Comparison of ENCODE assay signal across 8 cellular contexts in the genomic region with DNA sequence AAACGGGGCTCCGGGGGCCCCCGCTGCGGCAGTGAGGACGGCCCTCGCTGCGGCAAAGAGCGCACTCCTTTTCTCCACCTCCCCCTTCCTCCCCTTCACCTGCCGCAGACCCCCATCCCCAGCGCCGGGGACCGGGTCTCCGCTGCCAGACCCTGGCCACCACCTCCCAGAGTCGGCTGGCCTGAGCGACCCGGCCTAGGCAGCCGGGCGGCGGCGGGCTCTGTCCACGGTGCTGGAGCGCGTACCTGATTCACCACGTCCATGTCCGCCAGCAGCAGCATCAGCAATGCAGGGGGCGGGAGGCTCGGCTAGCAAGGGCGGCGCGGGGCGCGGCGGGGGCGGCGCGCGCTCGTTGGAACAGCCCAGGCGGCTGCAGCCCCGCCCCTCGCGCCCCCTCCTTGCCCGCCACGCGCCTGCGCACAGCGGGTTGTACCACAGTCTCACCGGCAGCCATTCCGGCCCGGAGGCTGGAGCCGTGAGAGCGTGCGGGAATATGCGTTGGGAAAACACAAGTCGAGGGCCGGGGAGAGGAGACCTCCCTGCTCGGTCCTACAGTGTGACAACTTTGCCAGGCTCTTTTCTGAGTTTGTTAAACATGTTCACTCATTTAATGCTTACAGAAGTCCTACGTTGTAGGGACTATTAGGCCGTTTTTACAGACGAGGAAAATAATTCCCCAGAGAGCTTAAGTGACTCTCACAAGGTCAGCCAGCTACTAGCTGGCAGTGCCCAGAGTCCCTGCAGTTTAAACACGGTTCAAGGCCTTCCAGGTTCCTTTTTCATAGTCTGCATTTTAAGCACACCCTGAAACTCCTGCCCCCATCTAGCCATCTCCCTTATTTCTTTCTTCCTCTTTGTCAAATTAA. TPM values are rescaled to one million over a fixed set of nuclear protein-coding genes. Genes with fewer than 3 reads are reported as not detected.
DNase-seq lines count a peak whose midpoint lies in the region; ATAC-seq and TF ChIP-seq lines count a peak whose summit lies in the region.

A gene (minus strand): TSS at position 288 of the 866 bp plus-strand sequence. CDS start 7 bp downstream, at position 281.

- peak within 1 kb of the TSS; percentile 39 for H3K27ac ChIP-seq in C4-2B
- H3K27ac ChIP-seq in dorsolateral prefrontal cortex = peak within 1 kb of the TSS; percentile 66 to 96 (median 89)

- peak; percentile 92 for ATAC-seq in HG03457 (IDR thresholded peaks at IDR 0.05; ENCODE audit: unreplicated experiment)

- CTCF ChIA-PET in activated CD4-positive, alpha-beta memory T cell treated with anti-CD3 and anti-CD28 coated beads, Interleukin-2, amount 10 ng/mL, durations not matched to agents 7 days and 5 days (lab: Charles Lee) = interaction anchor here (0.7 kb wide), 1 partner anchor 92 kb away, joined by 3 read pairs; no protein-coding TSS in a partner anchor

- peaks cover 20% of the 10 kb centered on the region for H3K4me1 Mint-ChIP-seq in activated CD4-positive, alpha-beta memory T cell treated with anti-CD3 and anti-CD28 coated beads, Interleukin-2, amount 10 ng/mL, durations not matched to agents 7 days and 5 days

- POLR2A ChIA-PET in activated CD4-positive, alpha-beta memory T cell treated with anti-CD3 and anti-CD28 coated beads, Interleukin-2, amount 10 ng/mL, durations not matched to agents 7 days and 5 days (lab: Charles Lee) = interaction anchor here (0.8 kb wide), 1 partner anchor 120 kb away, joined by 3 read pairs; no protein-coding TSS in a partner anchor

- H3K36me3 Mint-ChIP-seq in activated CD4-positive, alpha-beta memory T cell treated with anti-CD3 and anti-CD28 coated beads, Interleukin-2, amount 10 ng/mL, durations not matched to agents 7 days and 5 days (ENCODE audit: low read depth) = no peaks in the 10 kb centered on the region

- peak within 1 kb of the TSS; percentile 34 for H3K4me3 Mint-ChIP-seq in activated CD4-positive, alpha-beta memory T cell treated with anti-CD3 and anti-CD28 coated beads, Interleukin-2, amount 10 ng/mL, durations not matched to agents 7 days and 5 days

- TF ChIP-seq CTCF in C4-2B (conservative IDR thresholded peaks at IDR 0.05) (no peak), dorsolateral prefrontal cortex (IDR thresholded peaks at IDR 0.05 in 54 of 56, conservative IDR thresholded peaks at IDR 0.05 in 2 of 56; ENCODE audit: low read depth in 1 of 56, partially characterized antibody in 56 of 56) (peak in 11 of 56 donors; percentile 11 to 52 (median 18))

- peak; percentile 64 for DNase-seq in GM19240 (ENCODE audit: insufficient read length, low spot score)
- DNase-seq in NCI-H748 (lab: John Stamatoyannopoulos, UW; ENCODE audit: unreplicated experiment) = peak; percentile 86
- DNase-seq in activated CD4-positive, alpha-beta memory T cell treated with anti-CD3 and anti-CD28 coated beads, Interleukin-2, amount 10 ng/mL, durations not matched to agents 7 days and 5 days = peak; percentile 88
- DNase-seq in dorsolateral prefrontal cortex = peak; percentile 81 to 92 (median 86)
- peak; percentile 89 to 94 for DNase-seq in lung microvascular endothelial cell (ENCODE audit: low read depth in 2 of 2)
- peak; percentile 74 to 81 (median 78) for DNase-seq in stimulated activated CD4-positive, alpha-beta T cell treated with anti-CD3 and anti-CD28 coated beads, TNF-alpha, amount 100 ng/mL, for 4 hours (ENCODE audit: low read depth in 3 of 3)

- peak within 1 kb of the TSS; percentile 36 to 78 (median 65) for H3K4me3 ChIP-seq in dorsolateral prefrontal cortex

- no peaks in the 10 kb centered on the region for H3K9me3 Mint-ChIP-seq in activated CD4-positive, alpha-beta memory T cell treated with anti-CD3 and anti-CD28 coated beads, Interleukin-2, amount 10 ng/mL, durations not matched to agents 7 days and 5 days

- peaks cover 10% of the 10 kb centered on the region for H3K27me3 Mint-ChIP-seq in activated CD4-positive, alpha-beta memory T cell treated with anti-CD3 and anti-CD28 coated beads, Interleukin-2, amount 10 ng/mL, durations not matched to agents 7 days and 5 days

- H3K27ac Mint-ChIP-seq in activated CD4-positive, alpha-beta memory T cell treated with anti-CD3 and anti-CD28 coated beads, Interleukin-2, amount 10 ng/mL, durations not matched to agents 7 days and 5 days = no peak within 1 kb of the TSS

- peaks cover 0 to 34% (median 0%) of the 10 kb centered on the region in 45 donors for H3K27me3 ChIP-seq in dorsolateral prefrontal cortex

- intact Hi-C loops in dorsolateral prefrontal cortex (cut with DNase I) = loop anchor here (2.0 to 5.0 kb wide), 3 partner anchors 37 to 69 kb away; a partner anchor contains a TSS

RNA-seq across cellular contexts. Expression of the gene that starts here (rescaled TPM):
- 1 to 10 TPM; 1.1 to 1.2 TPM for total RNA-seq in activated CD4-positive, alpha-beta memory T cell treated with anti-CD3 and anti-CD28 coated beads, Interleukin-2, amount 10 ng/mL, durations not matched to agents 7 days and 5 days
- 100 to 1,000 TPM; 150 to 795 (median 493) TPM for total RNA-seq in dorsolateral prefrontal cortex
- under 0.01 TPM in 2 replicates for total RNA-seq in lung microvascular endothelial cell

Comparison
In these comparisons a context has a peak if more than half of its experiments do, and no peak if none do; other contexts are left out.
1. Peak in every context shown above with its lines: DNase-seq, ATAC-seq, H3K4me3 ChIP-seq and H3K27ac ChIP-seq.
2. RNA of the gene that starts here (total RNA-seq): 150 to 795 TPM in dorsolateral prefrontal cortex; 1.1 to 1.2 TPM in activated CD4-positive, alpha-beta memory T cell treated with anti-CD3 and anti-CD28 coated beads, Interleukin-2, amount 10 ng/mL, durations not matched to agents 7 days and 5 days and under 0.01 TPM in lung microvascular endothelial cell; every median in the first group is over 10 times any median in the second.
3. Peak in DNase-seq in lung microvascular endothelial cell; RNA of the gene not detected or under 1 TPM.